Comparison of ENCODE assay signal across 8 cellular contexts in genomic region chr1:151327223-151327902, GRCh38. TPM values are rescaled to one million over a fixed set of nuclear protein-coding genes. Genes with fewer than 3 reads are reported as not detected.
DNase-seq lines count a peak whose midpoint lies in the region; ATAC-seq, FAIRE-seq and TF ChIP-seq lines count a peak whose summit lies in the region.

PI4KB (minus strand) TSS chr1:151327416; CDS start chr1:151316481, 10,935 bp downstream.

- peak within 1 kb of the TSS; percentile 87 for H2AFZ ChIP-seq in astrocyte (ENCODE audit: low read depth, low read length)

- H3K9me3 Mint-ChIP-seq in astrocyte (ENCODE audit: unreplicated experiment), result no peaks in the 10 kb centered on the region

- peak; percentile 66 for TF ChIP-seq POLR2A in GM12892 (IDR thresholded peaks at IDR 0.05; ENCODE audit: low read depth, low read length)

- peaks cover 12% of the 10 kb centered on the region for H3K36me3 ChIP-seq in astrocyte (ENCODE audit: insufficient read depth, low read length)
- H3K36me3 ChIP-seq in psoas muscle (ENCODE audit: insufficient read depth in 1 of 2, low read depth in 1 of 2), result peaks cover 10 to 35% of the 10 kb centered on the region in 2 donors
- no peaks in the 10 kb centered on the region for H3K36me3 ChIP-seq in urinary bladder (ENCODE audit: insufficient read depth)

- H3K4me1 ChIP-seq in astrocyte (ENCODE audit: insufficient read depth, low read length) (peaks cover 29% of the 10 kb centered on the region), right cardiac atrium (ENCODE audit: control insufficient read depth, insufficient read depth, low read length) (peaks cover 2% of the 10 kb centered on the region), psoas muscle (peaks cover 25% of the 10 kb centered on the region), urinary bladder (ENCODE audit: insufficient read depth) (no peaks in the 10 kb centered on the region)

- peaks cover 12% of the 10 kb centered on the region for H3K4me1 Mint-ChIP-seq in astrocyte (ENCODE audit: low read depth, unreplicated experiment)

- H3K4me3 Mint-ChIP-seq in astrocyte (ENCODE audit: unreplicated experiment), result peak within 1 kb of the TSS; percentile 90

- peaks cover 6% of the 10 kb centered on the region for H3K36me3 Mint-ChIP-seq in astrocyte (ENCODE audit: low read depth, unreplicated experiment)

- H3K9me3 ChIP-seq in astrocyte (ENCODE audit: insufficient read depth, low read depth, low read length), result no peaks in the 10 kb centered on the region
- no peaks in the 10 kb centered on the region for H3K9me3 ChIP-seq in right cardiac atrium (ENCODE audit: control insufficient read depth, low read length)
- H3K9me3 ChIP-seq in psoas muscle, result no peaks in the 10 kb centered on the region

- H3K27me3 ChIP-seq in astrocyte (ENCODE audit: insufficient read depth, low read length) (no peaks in the 10 kb centered on the region), right cardiac atrium (ENCODE audit: control insufficient read depth, insufficient read depth) (no peaks in the 10 kb centered on the region), psoas muscle (ENCODE audit: insufficient read depth in 3 of 3, low read length in 2 of 3) (no peaks in the 10 kb centered on the region)

- H3K27ac ChIP-seq in astrocyte (ENCODE audit: low read depth, low read length) (peak within 1 kb of the TSS; percentile 93), right cardiac atrium (ENCODE audit: low read length) (peak within 1 kb of the TSS; percentile 86), psoas muscle (peak within 1 kb of the TSS; percentile 96), urinary bladder (ENCODE audit: low read depth) (peak within 1 kb of the TSS; percentile 80)

- under 1% methylated on average over 40 of the region's 40 CpGs for WGBS in right cardiac atrium
- WGBS in psoas muscle, 3 donors, result 0% methylated on average over 28 to 40 of the region's 40 CpGs
- WGBS in urinary bladder, result under 1% methylated on average over 40 of the region's 40 CpGs

- FAIRE-seq in GM12892 (lab: Jason Lieb, UNC) (peak; percentile 86), astrocyte (lab: Jason Lieb, UNC) (no peak)

- peak within 1 kb of the TSS; percentile 93 for H3K9ac ChIP-seq in astrocyte (ENCODE audit: low read length)

- peak within 1 kb of the TSS; percentile 100 for H3K27ac Mint-ChIP-seq in astrocyte (ENCODE audit: unreplicated experiment)

- intact Hi-C loops in right cardiac atrium (cut with DNase I) (no loop called here), psoas muscle (cut with DNase I) (loop anchor here (1.0 to 5.0 kb wide), 3 partner anchors 15 to 45 kb away; partner anchors contain the start of gene ZNF687 (in 1 of the 2))

- DNase-seq in GM12892 (ENCODE audit: insufficient read length) (peak; percentile 87), NCI-H2081 (lab: John Stamatoyannopoulos, UW) (peak; percentile 100), T-helper 9 cell (peak; percentile 76), astrocyte (ENCODE audit: low read depth) (peak; percentile 93), right cardiac atrium (peak; percentile 89 to 94 (median 91)), psoas muscle (peak; percentile 85 to 90)

- H3K4me3 ChIP-seq in astrocyte (ENCODE audit: insufficient read depth, low read depth, low read length) (peak within 1 kb of the TSS; percentile 92), right cardiac atrium (ENCODE audit: low read length) (peak within 1 kb of the TSS; percentile 98), psoas muscle (peak within 1 kb of the TSS; percentile 92), urinary bladder (ENCODE audit: low read depth, low read length) (peak within 1 kb of the TSS; percentile 96)

- H4K20me1 ChIP-seq in astrocyte (ENCODE audit: insufficient read depth, low read length), result peaks cover 34% of the 10 kb centered on the region

- TF ChIP-seq CTCF in astrocyte (IDR thresholded peaks at IDR 0.05; ENCODE audit: insufficient read depth, low read depth, low read length) (no peak), psoas muscle (IDR thresholded peaks at IDR 0.05) (no peak)

- peak within 1 kb of the TSS; percentile 99 for H3K4me2 ChIP-seq in astrocyte (ENCODE audit: low read length)

- H3K79me2 ChIP-seq in astrocyte (ENCODE audit: insufficient read depth, low read length), result peaks cover 49% of the 10 kb centered on the region

- no peaks in the 10 kb centered on the region for H3K27me3 Mint-ChIP-seq in astrocyte (ENCODE audit: low read depth, unreplicated experiment)

- ATAC-seq in HG02943 (IDR thresholded peaks at IDR 0.05; ENCODE audit: low read depth, unreplicated experiment) (peak; percentile 71), right cardiac atrium (peak; percentile 97 to 98), psoas muscle (peak; percentile 97 to 98 (median 98))

RNA-seq across cellular contexts. Expression of gene PI4KB, which starts in this region (rescaled TPM):
- 37.4 TPM for polyA plus RNA-seq in GM12892 (2012; ENCODE audit: missing spikeins)
- total RNA-seq in astrocyte, result 59.4 and 67.8 TPM in 2 replicates
- 10 to 100 TPM; 45.5 to 62.0 (median 52.0) TPM for total RNA-seq in right cardiac atrium
- polyA plus RNA-seq in right cardiac atrium, result 31.0 TPM
- 10 to 100 TPM; 51.9 to 96.4 (median 78.8) TPM for total RNA-seq in psoas muscle
- polyA plus RNA-seq in psoas muscle, result 10 to 100 TPM; 42.6 to 66.3 (median 53.2) TPM
- total RNA-seq in urinary bladder, result 26.5 TPM
- 45.5 TPM for polyA plus RNA-seq in urinary bladder

Comparison
In these comparisons a context has a peak if more than half of its experiments do, and no peak if none do; other contexts are left out.
1. Peak in every context shown above with its lines: DNase-seq, ATAC-seq, H3K4me3 ChIP-seq and H3K27ac ChIP-seq.
2. intact Hi-C loops: an anchor here in psoas muscle (1.0 to 5.0 kb wide); none called in right cardiac atrium.